ENCODE assay signal across 26 cellular contexts in genomic region chr18:9695605-9696004, GRCh38. TPM values are rescaled to one million over a fixed set of nuclear protein-coding genes. Genes with fewer than 3 reads are reported as not detected.
"Had no signal": no experiment of that assay in that cellular context is flagged by ENCODE, and none has a peak within 500 bp of the region (broad histone marks: within the 10 kb centered on the region; RNA-seq: fewer than 3 reads in every experiment).

No MANE protein-coding gene starts in this region.

- ATAC-seq: activated CD4-positive, CD25-positive, alpha-beta regulatory T cell treated with anti-CD3 and anti-CD28 coated beads, Interleukin-2, amount 50 U/mL, for 24 hours; activated CD8-positive, alpha-beta T cell treated with anti-CD3 and anti-CD28 coated beads, Interleukin-2, amount 10 ng/mL, durations not matched to agents 7 days and 5 days; activated naive CD4-positive, alpha-beta T cell treated with anti-CD3 and anti-CD28 coated beads, Interleukin-2, amount 50 U/mL, for 72 hours; activated T-helper 17 cell treated with anti-CD3 and anti-CD28 coated beads, Interleukin-2, amount 50 U/mL, for 72 hours; foreskin keratinocyte; left ventricle myocardium superior; T-cell had no signal

- FAIRE-seq: endometrium had no signal

- H3K27ac ChIP-seq: brain microvascular endothelial cell, foreskin keratinocyte had no signal

- H3K4me1 Mint-ChIP-seq: activated T-helper 17 cell treated with anti-CD3 and anti-CD28 coated beads, Interleukin-2, amount 50 U/mL, for 72 hours; T-cell had no signal

- H3K27me3 ChIP-seq: brain microvascular endothelial cell, foreskin keratinocyte, spleen, testis had no signal

- H3K4me3 ChIP-seq: spleen, testis had no signal

- H3K4me3 Mint-ChIP-seq: activated CD4-positive, alpha-beta T cell treated with anti-CD3 and anti-CD28 coated beads, Interleukin-2, amount 10 ng/mL, durations not matched to agents 24 days and 14 days; activated CD8-positive, alpha-beta T cell treated with anti-CD3 and anti-CD28 coated beads, Interleukin-2, amount 10 ng/mL, durations not matched to agents 7 days and 5 days; activated T-cell treated with anti-CD3 and anti-CD28 coated beads, Interleukin-2, amount 50 U/mL, for 24 hours; activated T-helper 17 cell treated with anti-CD3 and anti-CD28 coated beads, Interleukin-2, amount 50 U/mL, for 72 hours; dendritic cell treated with granulocyte-macrophage colony-stimulating factor and Interleukin-4, amounts not matched to agents 40 ng/mL and 50 ng/mL, for 4 days; nephron; T-cell; type B pancreatic cell had no signal

- H3K9me3 Mint-ChIP-seq: activated CD4-positive, alpha-beta T cell treated with anti-CD3 and anti-CD28 coated beads, Interleukin-2, amount 10 ng/mL, durations not matched to agents 24 days and 14 days; activated naive CD4-positive, alpha-beta T cell treated with anti-CD3 and anti-CD28 coated beads, Interleukin-2, amount 50 U/mL, for 72 hours; activated T-cell treated with anti-CD3 and anti-CD28 coated beads, Interleukin-2, amount 50 U/mL, for 24 hours; activated T-helper 17 cell treated with anti-CD3 and anti-CD28 coated beads, Interleukin-2, amount 50 U/mL, for 72 hours; dendritic cell treated with granulocyte-macrophage colony-stimulating factor and Interleukin-4, amounts not matched to agents 40 ng/mL and 50 ng/mL, for 4 days; nephron; T-cell; type B pancreatic cell had no signal

- DNase-seq: activated CD4-positive, alpha-beta T cell treated with anti-CD3 and anti-CD28 coated beads, Interleukin-2, amount 10 ng/mL, durations not matched to agents 24 days and 14 days; activated CD8-positive, alpha-beta T cell treated with anti-CD3 and anti-CD28 coated beads, Interleukin-2, amount 10 ng/mL, durations not matched to agents 7 days and 5 days; activated T-cell treated with anti-CD3 and anti-CD28 coated beads, Interleukin-2, amount 50 U/mL, for 24 hours; aorta; brain microvascular endothelial cell; caudate nucleus; effector CD4-positive, alpha-beta T cell; foreskin keratinocyte; kidney glomerular epithelial cell; left ventricle myocardium superior; mammary epithelial cell; midbrain; nucleus accumbens; posterior cingulate gyrus; spleen; stimulated activated CD4-positive, alpha-beta T cell treated with anti-CD3 and anti-CD28 coated beads, Interleukin-4, amount 100 ng/mL, for 1 hour; stimulated activated naive CD4-positive, alpha-beta T cell; T-cell; testis had no signal

- H3K27me3 Mint-ChIP-seq: dendritic cell treated with granulocyte-macrophage colony-stimulating factor and Interleukin-4, amounts not matched to agents 40 ng/mL and 50 ng/mL, for 4 days had no signal

- H3K27ac Mint-ChIP-seq: activated CD4-positive, alpha-beta T cell treated with anti-CD3 and anti-CD28 coated beads, Interleukin-2, amount 10 ng/mL, durations not matched to agents 24 days and 14 days; activated CD8-positive, alpha-beta T cell treated with anti-CD3 and anti-CD28 coated beads, Interleukin-2, amount 10 ng/mL, durations not matched to agents 7 days and 5 days; activated naive CD4-positive, alpha-beta T cell treated with anti-CD3 and anti-CD28 coated beads, Interleukin-2, amount 50 U/mL, for 72 hours; activated T-cell treated with anti-CD3 and anti-CD28 coated beads, Interleukin-2, amount 50 U/mL, for 24 hours; activated T-helper 17 cell treated with anti-CD3 and anti-CD28 coated beads, Interleukin-2, amount 50 U/mL, for 72 hours; dendritic cell treated with granulocyte-macrophage colony-stimulating factor and Interleukin-4, amounts not matched to agents 40 ng/mL and 50 ng/mL, for 4 days; T-cell; type B pancreatic cell had no signal

- H3K9me3 ChIP-seq: spleen, testis had no signal

- H3K36me3 ChIP-seq: brain microvascular endothelial cell, spleen had no signal

- H3K4me1 ChIP-seq: foreskin keratinocyte had no signal

- H3K36me3 Mint-ChIP-seq: activated naive CD4-positive, alpha-beta T cell treated with anti-CD3 and anti-CD28 coated beads, Interleukin-2, amount 50 U/mL, for 72 hours; T-cell; type B pancreatic cell had no signal

RNA-seq across cellular contexts. Expression of gene RAB31, which starts 12.5 kb away (rescaled TPM):
- total RNA-seq: activated CD4-positive, alpha-beta T cell treated with anti-CD3 and anti-CD28 coated beads, Interleukin-2, amount 10 ng/mL, durations not matched to agents 24 days and 14 days; activated CD8-positive, alpha-beta T cell treated with anti-CD3 and anti-CD28 coated beads, Interleukin-2, amount 10 ng/mL, durations not matched to agents 7 days and 5 days had no signal
